1 cellular context compared by ENCODE assay signal in genomic region chr15:90031231-90031791, GRCh38.
TF ChIP-seq lines count a peak whose summit lies in the region.

No MANE protein-coding gene starts in this region.

TF ChIP-seq in GM12878, 131 proteins besides CTCF, POLR2A, EP300 and RAD21 (continued from another document and continues in another):
- TF ChIP-seq REST (IDR thresholded peaks at IDR 0.05; ENCODE audit: low read depth, low read length) = no peak
- TF ChIP-seq RUNX3 (IDR thresholded peaks at IDR 0.05; ENCODE audit: low read length) = peak; percentile 53
- TF ChIP-seq CUX1 (IDR thresholded peaks at IDR 0.05; ENCODE audit: insufficient replicate concordance, low read depth, low read length) = peak; percentile 57
- TF ChIP-seq CHD1 (IDR thresholded peaks at IDR 0.05; ENCODE audit: low read depth, low read length) = no peak; the same call in 1 of the 2 replicates
- TF ChIP-seq BMI1 (IDR thresholded peaks at IDR 0.05; ENCODE audit: borderline replicate concordance) = no peak
- no peak for TF ChIP-seq NKRF (conservative IDR thresholded peaks at IDR 0.05)
- TF ChIP-seq PKNOX1 (IDR thresholded peaks at IDR 0.05) = 0 out of 2 replicates have a peak, but pooled peaks have one; percentile 29
- TF ChIP-seq ASH2L (IDR thresholded peaks at IDR 0.05; ENCODE audit: borderline replicate concordance, low read depth) = no peak
- TF ChIP-seq PAX5 (IDR thresholded peaks at IDR 0.05; ENCODE audit: borderline replicate concordance, low read depth, low read length) = 0 out of 2 replicates have a peak, but pooled peaks have one; percentile 6
- TF ChIP-seq PML (IDR thresholded peaks at IDR 0.05; ENCODE audit: low read length) = peak; percentile 42; the same call in 1 of the 2 replicates
- TF ChIP-seq CREM (IDR thresholded peaks at IDR 0.05; ENCODE audit: low read depth) = peak; percentile 63
- TF ChIP-seq JUND (IDR thresholded peaks at IDR 0.05; ENCODE audit: low read depth, low read length) = no peak
- peak; percentile 47; the same call in 1 of the 2 replicates for TF ChIP-seq ZNF24 (IDR thresholded peaks at IDR 0.05)
- TF ChIP-seq MTA2 (IDR thresholded peaks at IDR 0.05; ENCODE audit: low read depth) = peak; percentile 62
- TF ChIP-seq BCL11A (IDR thresholded peaks at IDR 0.05; ENCODE audit: low read depth, low read length) = no peak
- no peak for TF ChIP-seq NR2F1 (conservative IDR thresholded peaks at IDR 0.05)
- TF ChIP-seq FOXK2 (IDR thresholded peaks at IDR 0.05) = no peak
- TF ChIP-seq ZNF687 (IDR thresholded peaks at IDR 0.05) = peak; percentile 84
- peak; percentile 31; the same call in 1 of the 2 replicates for TF ChIP-seq JUNB (IDR thresholded peaks at IDR 0.05)
- peak; percentile 71 for TF ChIP-seq POLR2AphosphoS5 (IDR thresholded peaks at IDR 0.05; ENCODE audit: low read length)
- peak; percentile 51 for TF ChIP-seq SP1 (IDR thresholded peaks at IDR 0.05; ENCODE audit: low read depth, low read length)
- peak; percentile 81 for TF ChIP-seq IKZF1 (conservative IDR thresholded peaks at IDR 0.05)
- no peak for TF ChIP-seq E2F8 (IDR thresholded peaks at IDR 0.05; ENCODE audit: low read depth, partially characterized antibody)
- TF ChIP-seq GABPA (IDR thresholded peaks at IDR 0.05; ENCODE audit: low read depth) = peak; percentile 70
- TF ChIP-seq NRF1 (conservative IDR thresholded peaks at IDR 0.05; ENCODE audit: low read depth, low read length) = no peak
- no peak for TF ChIP-seq NFYA (IDR thresholded peaks at IDR 0.05; ENCODE audit: borderline replicate concordance, low read depth, low read length)
- TF ChIP-seq WRNIP1 (IDR thresholded peaks at IDR 0.05; ENCODE audit: borderline replicate concordance, low read depth, low read length) = 0 out of 2 replicates have a peak, but pooled peaks have one; percentile 62
- TF ChIP-seq ETV6 (conservative IDR thresholded peaks at IDR 0.05 in 1 of 2, IDR thresholded peaks at IDR 0.05 in 1 of 2; ENCODE audit: borderline replicate concordance in 1 of 2, low read depth in 1 of 2) = peak in 1 of 2 experiments; percentile 58; a peak in 2 of 4 replicates
- no peak for TF ChIP-seq HDAC2 (IDR thresholded peaks at IDR 0.05)
- no peak for TF ChIP-seq EGR1 (IDR thresholded peaks at IDR 0.05; ENCODE audit: borderline replicate concordance in 1 of 2, low read depth in 2 of 2, low read length in 2 of 2)
- peak; percentile 58; the same call in 1 of the 2 replicates for TF ChIP-seq NBN (IDR thresholded peaks at IDR 0.05)
- TF ChIP-seq STAT3 (IDR thresholded peaks at IDR 0.05; ENCODE audit: low read depth, low read length) = 0 out of 2 replicates have a peak, but pooled peaks have one; percentile 13
- TF ChIP-seq SMAD1 (IDR thresholded peaks at IDR 0.05; ENCODE audit: low read depth, partially characterized antibody) = no peak
- TF ChIP-seq SIX5 (IDR thresholded peaks at IDR 0.05; ENCODE audit: low read depth, low read length, severe bottlenecking) = no peak
- TF ChIP-seq CHD4 (IDR thresholded peaks at IDR 0.05) = no peak
- no peak for TF ChIP-seq PBX3 (IDR thresholded peaks at IDR 0.05; ENCODE audit: insufficient replicate concordance, low read depth, low read length)
- no peak for TF ChIP-seq USF1 (IDR thresholded peaks at IDR 0.05; ENCODE audit: borderline replicate concordance, extremely low read length, insufficient read depth, low read depth, low read length)
- no peak for TF ChIP-seq TAF1 (IDR thresholded peaks at IDR 0.05; ENCODE audit: borderline replicate concordance, low read depth, low read length)
